Comparison of ENCODE assay signal across 8 cellular contexts in the genomic region with DNA sequence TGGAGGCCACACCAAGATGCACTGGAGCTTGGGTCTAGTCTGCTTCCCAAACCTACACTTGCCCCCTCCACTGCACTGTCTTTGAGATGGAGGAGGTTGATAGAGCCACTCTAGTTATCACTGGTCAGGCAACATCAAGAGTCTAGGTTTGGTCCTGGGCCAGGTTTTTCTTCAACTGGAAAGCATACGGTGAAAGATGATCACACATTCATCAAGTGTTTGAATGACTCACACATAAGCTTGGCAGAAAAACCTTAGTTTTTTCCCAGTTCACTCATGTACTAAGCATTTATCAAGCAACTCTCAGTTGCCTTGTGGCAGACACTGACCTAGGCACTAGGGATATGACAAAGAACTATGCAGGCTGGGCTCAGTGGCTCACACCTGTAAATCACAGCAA.
A peak's percentile ranks its signal among the peaks of the same experiment; 100 is the strongest.
DNase-seq lines count a peak whose midpoint lies in the region; ATAC-seq and TF ChIP-seq lines count a peak whose summit lies in the region.

No MANE protein-coding gene starts in this region.

- BruUV-seq in mammary epithelial cell (replicated peaks; lab: Mats Ljungman, UMichigan) = no TSS peak

- H3K27me3 Mint-ChIP-seq in mesothelial cell of epicardium (ENCODE audit: low read depth) = no peaks in the 10 kb centered on the region

- dilution Hi-C loops in mammary epithelial cell (cut with HindIII; ENCODE audit: low sequenced_read_pairs) = no loop called here

- no peak overlapping the region for H3K4me2 ChIP-seq in mammary epithelial cell (ENCODE audit: insufficient read depth, low read depth, low read length)

- H3K27ac ChIP-seq in mammary epithelial cell (ENCODE audit: insufficient read depth, low read depth, low read length) = no peak overlapping the region
- H3K27ac ChIP-seq in spleen = no peak overlapping the region

- no peaks in the 10 kb centered on the region for H3K27me3 ChIP-seq in mammary epithelial cell (ENCODE audit: insufficient read depth, low read length)
- H3K27me3 ChIP-seq in spleen (replicated peaks in 1 of 7) = no peaks in the 10 kb centered on the region

- H3K4me3 Mint-ChIP-seq in mesothelial cell of epicardium = no peak overlapping the region

- H3K9me3 Mint-ChIP-seq in mesothelial cell of epicardium = no peaks in the 10 kb centered on the region

- no peak for TF ChIP-seq POLR2A in spleen (IDR thresholded peaks at IDR 0.05)

- ATAC-seq in HG02642 (IDR thresholded peaks at IDR 0.05; ENCODE audit: poor library complexity, unreplicated experiment) = no peak

- H3K4me1 ChIP-seq in mammary epithelial cell (ENCODE audit: insufficient read depth, low read length) (peaks cover 29% of the 10 kb centered on the region), spleen (peaks cover 0 to 17% (median 8%) of the 10 kb centered on the region in 6 donors)

- H3K9ac ChIP-seq in mammary epithelial cell (ENCODE audit: insufficient read depth, low read length) = no peak overlapping the region

- H3K79me2 ChIP-seq in mammary epithelial cell (ENCODE audit: insufficient read depth, low read length) = no peaks in the 10 kb centered on the region

- intact Hi-C loops in mammary epithelial cell (cut with micrococcal nuclease) (no loop called here), spleen (cut with DNase I; ENCODE audit: low total_unique reads) (no loop called here)

- H3K4me3 ChIP-seq in mammary epithelial cell (replicated peaks in 1 of 3; ENCODE audit: insufficient read depth in 1 of 3, low read depth in 2 of 3, low read length in 3 of 3) (no peak overlapping the region), spleen (no peak overlapping the region)

- H2AFZ ChIP-seq in mammary epithelial cell (ENCODE audit: low read depth, low read length) = no peak overlapping the region

- no peak for TF ChIP-seq CTCF in mammary epithelial cell (conservative IDR thresholded peaks at IDR 0.05 in 1 of 2, IDR thresholded peaks at IDR 0.05 in 1 of 2; ENCODE audit: extremely low read depth in 1 of 2, insufficient read depth in 1 of 2, low read depth in 1 of 2, low read length in 2 of 2)
- no peak for TF ChIP-seq CTCF in spleen (IDR thresholded peaks at IDR 0.05 in 8 of 11, conservative IDR thresholded peaks at IDR 0.05 in 3 of 11)
- no peak for TF ChIP-seq CTCF in mesothelial cell of epicardium (IDR thresholded peaks at IDR 0.05; ENCODE audit: unreplicated experiment)

- H3K9me3 ChIP-seq in mammary epithelial cell (replicated peaks; ENCODE audit: insufficient read depth, low read length) (no peaks in the 10 kb centered on the region), spleen (no peaks in the 10 kb centered on the region)

- H3K36me3 ChIP-seq in mammary epithelial cell (ENCODE audit: insufficient read depth, low read length) = no peaks in the 10 kb centered on the region
- H3K36me3 ChIP-seq in spleen = no peaks in the 10 kb centered on the region

- peak; percentile 95 for DNase-seq in DMS79 treated with DMSO at 0.1 percent for 48 hours (lab: John Stamatoyannopoulos, UW)
- peak; percentile 48 for DNase-seq in NCI-H2029 treated with DMSO at 0.1 percent for 48 hours (lab: John Stamatoyannopoulos, UW)
- DNase-seq in mammary epithelial cell = peak; percentile 90
- peak; percentile 77 to 86 for DNase-seq in lung microvascular endothelial cell (ENCODE audit: low read depth in 2 of 2)
- no peak for DNase-seq in spleen
- DNase-seq in mesothelial cell of epicardium (ENCODE audit: low spot score in 2 of 2, unreplicated experiment in 2 of 2) = no peak
- DNase-seq in activated CD4-positive, alpha-beta T cell treated with anti-CD3 and anti-CD28 coated beads for 48 hours = no peak

- H3K4me1 Mint-ChIP-seq in mesothelial cell of epicardium = peaks cover 9% of the 10 kb centered on the region

- in situ Hi-C loops in mammary epithelial cell (cut with MboI; ENCODE audit: low sequenced_read_pairs in 2 of 2) = no loop called here

- H3K36me3 Mint-ChIP-seq in mesothelial cell of epicardium = peaks cover 6% of the 10 kb centered on the region

- no peaks in the 10 kb centered on the region for H4K20me1 ChIP-seq in mammary epithelial cell (ENCODE audit: insufficient read depth, low read length)

- H3K27ac Mint-ChIP-seq in mesothelial cell of epicardium = no peak overlapping the region

- 8% methylated on average over 1 of the region's 1 CpG for WGBS in mammary epithelial cell (ENCODE audit: low coverage, missing lambda C conversion rate)
- WGBS in spleen, 5 donors = 32 to 66% (median 59%) methylated on average over 1 of the region's 1 CpG

- CTCF ChIA-PET in mammary epithelial cell (lab: Charles Lee; ENCODE audit: low non-redundant PET) = interaction anchor here (0.6 kb wide), 1 partner anchor 108 kb away, joined by 3 read pairs; no protein-coding TSS in a partner anchor

Comparison
In these comparisons a context has a peak if more than half of its experiments do, and no peak if none do; other contexts are left out.
1. DNase-seq: peak in DMS79 treated with DMSO at 0.1 percent for 48 hours (single experiment), NCI-H2029 treated with DMSO at 0.1 percent for 48 hours (single experiment), mammary epithelial cell (single experiment) and lung microvascular endothelial cell (2 of 2); none in spleen (single experiment), mesothelial cell of epicardium (0 of 2) and activated CD4-positive, alpha-beta T cell treated with anti-CD3 and anti-CD28 coated beads for 48 hours (single experiment).